Comparison of ENCODE assay signal across 21 cellular contexts in the genomic region with DNA sequence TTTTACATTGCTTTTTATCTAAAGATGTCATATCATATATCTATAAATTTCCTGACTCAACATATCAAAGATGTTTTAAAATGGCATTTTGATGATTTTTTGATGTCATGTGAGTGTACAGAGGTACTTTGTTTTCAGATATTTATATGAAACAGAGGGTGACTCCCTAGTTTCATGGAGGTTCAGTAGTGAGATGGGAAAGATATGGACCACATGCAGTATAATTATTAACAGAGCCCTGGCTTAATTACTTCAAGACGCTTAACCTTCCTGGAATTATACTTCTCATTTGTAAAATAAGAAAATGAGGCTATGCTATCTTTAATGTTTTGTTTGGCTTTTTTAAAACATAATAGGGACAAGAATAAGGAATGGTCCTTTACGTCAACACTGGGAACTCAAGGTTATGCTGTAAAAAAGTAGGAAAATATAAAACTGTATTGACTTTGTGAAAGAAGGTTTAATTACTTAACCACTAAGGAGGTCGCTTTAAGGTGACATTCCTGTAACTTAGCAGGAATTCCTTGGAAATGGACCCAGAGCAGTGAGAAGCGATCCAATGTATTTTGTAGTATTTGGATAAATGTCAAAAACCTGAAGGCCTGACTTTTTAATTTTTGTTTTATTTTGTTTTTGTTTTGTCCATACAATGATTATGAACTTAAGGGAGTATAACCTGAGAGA.
DNase-seq lines count a peak whose midpoint lies in the region; ATAC-seq, FAIRE-seq and TF ChIP-seq lines count a peak whose summit lies in the region.
"Had no signal": no experiment of that assay in that cellular context is flagged by ENCODE, and none has a peak within 500 bp of the region (broad histone marks: within the 10 kb centered on the region; RNA-seq: fewer than 3 reads in every experiment).

No MANE protein-coding gene starts in this region.

- no peak overlapping the region for H2AFZ ChIP-seq in mesenchymal stem cell (ENCODE audit: low read depth, low read length)

- H3K9me3 Mint-ChIP-seq in mesothelial cell of epicardium = peaks cover 7% of the 10 kb centered on the region

- no peak overlapping the region for H3K9ac ChIP-seq in mesenchymal stem cell (ENCODE audit: low read length)

- intact Hi-C loops in lower leg skin (cut with DNase I; ENCODE audit: low total_unique reads) = no loop called here

- peaks cover 43% of the 10 kb centered on the region for H3K4me1 Mint-ChIP-seq in mesothelial cell of epicardium
- H3K4me1 Mint-ChIP-seq: CD8-positive, alpha-beta memory T cell; IgD-negative memory B cell had no signal

- no peaks in the 10 kb centered on the region for H3K9me3 ChIP-seq in mesenchymal stem cell (ENCODE audit: control insufficient read depth, low read length)

- no peak for ATAC-seq in GM21528 (IDR thresholded peaks at IDR 0.05; ENCODE audit: low FRiP score, unreplicated experiment)

- no peaks in the 10 kb centered on the region for H3K27me3 ChIP-seq in mesenchymal stem cell (ENCODE audit: control insufficient read depth in 1 of 2, insufficient read depth in 1 of 2, low read length in 2 of 2)

- peak; percentile 65 for DNase-seq in AG10803 (ENCODE audit: low read depth)
- peak; percentile 34 for DNase-seq in RCC 7860 (ENCODE audit: low spot score)
- no peak for DNase-seq in mesothelial cell of epicardium (ENCODE audit: low spot score in 2 of 2, unreplicated experiment in 2 of 2)
- DNase-seq in lower leg skin (ENCODE audit: low spot score in 2 of 2) = no peak
- DNase-seq in mesenchymal stem cell = no peak
- DNase-seq in NCI-H2107 treated with DMSO at 0.1 percent for 48 hours (lab: John Stamatoyannopoulos, UW; ENCODE audit: unreplicated experiment) = no peak
- DNase-seq: ACHN; C1 segment of cervical spinal cord; CD8-positive, alpha-beta memory T cell; GDM1; MV-4-11; NCI-H1694; NCI-H2081; NCI-H2171 treated with DMSO at 0.1 percent for 48 hours; NCI-H524 treated with DMSO at 0.1 percent for 48 hours; NCI-H82; Right ventricle myocardium superior had no signal

- no peaks in the 10 kb centered on the region for H3K36me3 ChIP-seq in mesenchymal stem cell (ENCODE audit: control insufficient read depth in 1 of 2, insufficient read depth in 2 of 2, low read depth in 1 of 2, low read length in 2 of 2)

- H3K27me3 Mint-ChIP-seq in mesothelial cell of epicardium (ENCODE audit: low read depth) = no peaks in the 10 kb centered on the region
- H3K27me3 Mint-ChIP-seq: CD8-positive, alpha-beta memory T cell; IgD-negative memory B cell had no signal

- H3K23ac ChIP-seq in mesenchymal stem cell (ENCODE audit: low read length in 2 of 2) = no peak overlapping the region

- no peaks in the 10 kb centered on the region for H3K36me3 Mint-ChIP-seq in mesothelial cell of epicardium
- H3K36me3 Mint-ChIP-seq: CD8-positive, alpha-beta memory T cell had no signal

- no peak overlapping the region for H2BK15ac ChIP-seq in mesenchymal stem cell (ENCODE audit: low read depth, poor library complexity, severe bottlenecking)

- no peak overlapping the region for H3K4ac ChIP-seq in mesenchymal stem cell (ENCODE audit: low read depth in 1 of 2, low read length in 2 of 2)

- no peak overlapping the region for H3K4me2 ChIP-seq in mesenchymal stem cell (ENCODE audit: low read length, poor library complexity, severe bottlenecking)

- no peak overlapping the region for H4K91ac ChIP-seq in mesenchymal stem cell (ENCODE audit: low read length)

- peaks cover 2% of the 10 kb centered on the region for H3K4me1 ChIP-seq in mesenchymal stem cell (ENCODE audit: control insufficient read depth, insufficient read depth, low read depth, low read length)

- H3K27ac ChIP-seq in mesenchymal stem cell (ENCODE audit: low read length, poor library complexity, severe bottlenecking) = no peak overlapping the region
- H3K27ac ChIP-seq: 22Rv1 had no signal

- H2BK12ac ChIP-seq in mesenchymal stem cell (ENCODE audit: low read length in 2 of 2) = no peak overlapping the region

- H4K8ac ChIP-seq in mesenchymal stem cell (ENCODE audit: low read length) = no peak overlapping the region

- TF ChIP-seq CTCF in AG10803 (conservative IDR thresholded peaks at IDR 0.05; ENCODE audit: low read length) = no peak
- no peak for TF ChIP-seq CTCF in mesothelial cell of epicardium (IDR thresholded peaks at IDR 0.05; ENCODE audit: unreplicated experiment)
- no peak for TF ChIP-seq CTCF in lower leg skin (IDR thresholded peaks at IDR 0.05)

- no peak overlapping the region for H3K14ac ChIP-seq in mesenchymal stem cell (ENCODE audit: low read length in 2 of 2)

- H3K4me3 ChIP-seq in AG10803 (ENCODE audit: low read length) (no peak overlapping the region), lower leg skin (ENCODE audit: low read depth, poor library complexity, severe bottlenecking) (no peak overlapping the region), mesenchymal stem cell (ENCODE audit: insufficient read depth in 1 of 2, low read depth in 1 of 2, low read length in 2 of 2) (no peak overlapping the region)

- H3K27ac Mint-ChIP-seq in mesothelial cell of epicardium = peak overlapping the region; percentile 87
- H3K27ac Mint-ChIP-seq: CD8-positive, alpha-beta memory T cell; IgD-negative memory B cell had no signal

- FAIRE-seq in RCC 7860 (lab: Jason Lieb, UNC) (peak; percentile 87), endometrium (lab: Jason Lieb, UNC) (peak; percentile 100)

- no peaks in the 10 kb centered on the region for H3K79me1 ChIP-seq in mesenchymal stem cell (replicated peaks; ENCODE audit: low read length, poor library complexity, severe bottlenecking)

- H2BK120ac ChIP-seq in mesenchymal stem cell (ENCODE audit: low read depth, low read length) = no peak overlapping the region

- H3K18ac ChIP-seq in mesenchymal stem cell (ENCODE audit: low read depth in 1 of 2, low read length in 2 of 2) = no peak overlapping the region

- TF ChIP-seq POLR2A in lower leg skin (IDR thresholded peaks at IDR 0.05) = no peak

- no peak overlapping the region for H2AK5ac ChIP-seq in mesenchymal stem cell (ENCODE audit: low read length, severe bottlenecking)

- 73 to 75% methylated on average over 4 of the region's 4 CpGs for WGBS in lower leg skin, 2 donors
- WGBS in mesenchymal stem cell = over 99% methylated on average over 3 of the region's 4 CpGs

- no peak overlapping the region for H2BK5ac ChIP-seq in mesenchymal stem cell (ENCODE audit: low read depth, low read length, poor library complexity, severe bottlenecking)

- H3K4me3 Mint-ChIP-seq in mesothelial cell of epicardium = no peak overlapping the region
- H3K4me3 Mint-ChIP-seq: CD8-positive, alpha-beta memory T cell; IgD-negative memory B cell had no signal

Comparison
In these comparisons a context has a peak if more than half of its experiments do, and no peak if none do; other contexts are left out.
1. DNase-seq: peak in AG10803 (single experiment) and RCC 7860 (single experiment); none in mesothelial cell of epicardium (0 of 2), lower leg skin (0 of 2), mesenchymal stem cell (single experiment) and NCI-H2107 treated with DMSO at 0.1 percent for 48 hours (single experiment).